ENCODE assay signal across 25 cellular contexts in the genomic region with DNA sequence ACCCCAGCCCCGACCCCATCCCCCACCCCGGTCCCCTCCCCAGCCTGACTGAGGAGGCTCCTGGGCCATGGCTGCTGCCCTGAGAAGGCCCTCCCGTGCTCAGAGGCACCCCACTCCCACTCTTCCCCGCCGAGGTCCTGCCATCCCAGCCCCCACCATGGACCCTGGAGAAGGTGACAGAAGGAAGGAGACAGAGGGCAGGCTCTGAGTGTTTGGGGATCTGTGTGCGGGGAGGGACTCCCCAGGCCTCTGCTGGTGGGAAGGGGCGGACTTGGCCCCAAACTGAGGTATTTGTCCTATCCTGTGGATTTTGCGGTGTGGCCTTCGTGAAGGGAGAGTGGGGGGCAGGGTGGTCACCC. TPM values are rescaled to one million over a fixed set of nuclear protein-coding genes. Genes with fewer than 3 reads are reported as not detected.
A peak's percentile ranks its signal among the peaks of the same experiment; 100 is the strongest.
DNase-seq lines count a peak whose midpoint lies in the region; ATAC-seq and TF ChIP-seq lines count a peak whose summit lies in the region.
"Had no signal": no experiment of that assay in that cellular context is flagged by ENCODE, and none has a peak within 500 bp of the region (broad histone marks: within the 10 kb centered on the region; RNA-seq: fewer than 3 reads in every experiment).

No MANE protein-coding gene starts in this region.

- DNase-seq in right cardiac atrium = peak in 2 of 3 donors; percentile 43 to 45
- DNase-seq in left ventricle myocardium superior = no peak
- DNase-seq in cerebellar cortex (ENCODE audit: low spot score) = peak; percentile 57
- no peak for DNase-seq in naive thymus-derived CD8-positive, alpha-beta T cell
- DNase-seq in coronary artery (ENCODE audit: low spot score) = no peak
- DNase-seq in GOT3 (lab: John Stamatoyannopoulos, UW) = no peak
- DNase-seq: activated CD4-positive, alpha-beta T cell treated with anti-CD3 and anti-CD28 coated beads for 4 hours; activated CD8-positive, alpha-beta memory T cell treated with anti-CD3 and anti-CD28 coated beads, Interleukin-2, amount 50 U/mL, for 4 hours; activated effector memory CD4-positive, alpha-beta T cell treated with anti-CD3 and anti-CD28 coated beads, Interleukin-2, amount 50 U/mL, for 16 hours; C1 segment of cervical spinal cord; GF-D8; KG1; NCI-H1694; NCI-H2171 treated with DMSO at 0.1 percent for 48 hours; NCI-H69; stimulated activated CD4-positive, alpha-beta T cell treated with anti-CD3 and anti-CD28 coated beads, Interleukin-2, amount 100 ng/mL, for 24 hours; T-cell had no signal

- no peak for TF ChIP-seq POLR2A in gastroesophageal sphincter (IDR thresholded peaks at IDR 0.05)

- H3K27me3 Mint-ChIP-seq in naive thymus-derived CD8-positive, alpha-beta T cell = no peaks in the 10 kb centered on the region
- H3K27me3 Mint-ChIP-seq: T-cell had no signal

- TF ChIP-seq EP300 in gastroesophageal sphincter (IDR thresholded peaks at IDR 0.05) = no peak

- H3K27ac ChIP-seq in right cardiac atrium (ENCODE audit: low read length) (no peak overlapping the region), coronary artery (no peak overlapping the region), gastroesophageal sphincter (peak overlapping the region in 1 of 4 donors; percentile 14)
- H3K27ac ChIP-seq: epithelial cell of prostate, hepatocyte had no signal

- H3K4me3 Mint-ChIP-seq in naive thymus-derived CD8-positive, alpha-beta T cell = no peak overlapping the region
- H3K4me3 Mint-ChIP-seq: GM23338, T-cell had no signal

- H3K4me3 ChIP-seq in right cardiac atrium (ENCODE audit: low read length) (no peak overlapping the region), coronary artery (no peak overlapping the region), gastroesophageal sphincter (no peak overlapping the region)
- H3K4me3 ChIP-seq: A549, GM12878, GM23338, hepatocyte, lung had no signal

- 81% methylated on average over 9 of the region's 9 CpGs for WGBS in right cardiac atrium
- WGBS in gastroesophageal sphincter (ENCODE audit: low coverage in 1 of 2), 2 donors = 80% methylated on average over 1 of the region's 9 CpGs; no CpG with 5 or more reads in 1 of the 2 donors

- peak overlapping the region in 9 of 10 donors; percentile 32 to 98 (median 87) for H3K27ac Mint-ChIP-seq in naive thymus-derived CD8-positive, alpha-beta T cell
- H3K27ac Mint-ChIP-seq: GM23338 had no signal

- POLR2A ChIA-PET in naive thymus-derived CD8-positive, alpha-beta T cell (lab: Charles Lee) = no interaction called here

- H3K36me3 Mint-ChIP-seq in naive thymus-derived CD8-positive, alpha-beta T cell = no peaks in the 10 kb centered on the region
- H3K36me3 Mint-ChIP-seq: T-cell had no signal

- H3K4me1 Mint-ChIP-seq in naive thymus-derived CD8-positive, alpha-beta T cell = peaks cover 13 to 48% (median 44%) of the 10 kb centered on the region in 4 donors

- TF ChIP-seq CTCF in coronary artery (IDR thresholded peaks at IDR 0.05) (no peak), gastroesophageal sphincter (IDR thresholded peaks at IDR 0.05) (no peak)

- peaks cover 2% of the 10 kb centered on the region for H3K4me1 ChIP-seq in right cardiac atrium (ENCODE audit: control insufficient read depth, insufficient read depth, low read length)
- H3K4me1 ChIP-seq in gastroesophageal sphincter = peaks cover 0 to 44% (median 31%) of the 10 kb centered on the region in 3 donors

- intact Hi-C loops in right cardiac atrium (cut with DNase I) (loop anchor here in 2 of 4 donors (5.0 kb wide), 4 partner anchors 58 to 228 kb away; no protein-coding TSS in a partner anchor), left ventricle myocardium superior (cut with micrococcal nuclease) (loop anchor here (10.0 kb wide), 2 partner anchors 66 to 226 kb away; no protein-coding TSS in a partner anchor)

- H3K27me3 ChIP-seq in right cardiac atrium (ENCODE audit: control insufficient read depth, insufficient read depth) (no peaks in the 10 kb centered on the region), gastroesophageal sphincter (no peaks in the 10 kb centered on the region)
- H3K27me3 ChIP-seq: hepatocyte had no signal

- ATAC-seq in right cardiac atrium = no peak
- ATAC-seq in left ventricle myocardium superior = no peak
- ATAC-seq in naive thymus-derived CD8-positive, alpha-beta T cell = no peak
- ATAC-seq in GM18517 (IDR thresholded peaks at IDR 0.05; ENCODE audit: unreplicated experiment) = no peak
- ATAC-seq in gastroesophageal sphincter = no peak
- ATAC-seq: A549, GM12878, GM23338, T-cell had no signal

- no peaks in the 10 kb centered on the region for H3K36me3 ChIP-seq in gastroesophageal sphincter

- no peaks in the 10 kb centered on the region for H3K9me3 Mint-ChIP-seq in naive thymus-derived CD8-positive, alpha-beta T cell
- H3K9me3 Mint-ChIP-seq: GM23338, T-cell had no signal

- H3K9me3 ChIP-seq in right cardiac atrium (ENCODE audit: control insufficient read depth, low read length) = no peaks in the 10 kb centered on the region
- no peaks in the 10 kb centered on the region for H3K9me3 ChIP-seq in gastroesophageal sphincter
- H3K9me3 ChIP-seq: A549 had no signal

RNA-seq across cellular contexts. Expression of a gene that starts 53.4 kb away (rescaled TPM):
- total RNA-seq in right cardiac atrium (10 to 100 TPM in 2 of 4 donors, 1 to 10 TPM in 2; 7.0 to 10.6 (median 9.6) TPM), left ventricle myocardium superior (19.9 TPM), gastroesophageal sphincter (10 to 100 TPM; 11.3 to 17.1 (median 14.8) TPM)
- 9.1 TPM for polyA plus RNA-seq in right cardiac atrium
- 10 to 100 TPM in 1 of 2 experiments, 1 to 10 TPM in 1; 9.1 to 10.2 TPM for total RNA-seq in naive thymus-derived CD8-positive, alpha-beta T cell
- 1 to 10 TPM; 1.2 to 2.9 (median 1.9) TPM for polyA plus RNA-seq in naive thymus-derived CD8-positive, alpha-beta T cell

Comparison
In these comparisons a context has a peak if more than half of its experiments do, and no peak if none do; other contexts are left out.
1. DNase-seq: peak in right cardiac atrium (2 of 3) and cerebellar cortex (single experiment); none in left ventricle myocardium superior (single experiment), naive thymus-derived CD8-positive, alpha-beta T cell (0 of 10), coronary artery (single experiment) and GOT3 (single experiment).